ENCODE assay signal across 10 cellular contexts in genomic region chr2:47172156-47172921, GRCh38. TPM values are rescaled to one million over a fixed set of nuclear protein-coding genes. Genes with fewer than 3 reads are reported as not detected.
DNase-seq lines count a peak whose midpoint lies in the region; ATAC-seq, FAIRE-seq and TF ChIP-seq lines count a peak whose summit lies in the region.
"Had no signal": no experiment of that assay in that cellular context is flagged by ENCODE, and none has a peak within 500 bp of the region (broad histone marks: within the 10 kb centered on the region; RNA-seq: fewer than 3 reads in every experiment).

No MANE protein-coding gene starts in this region.

- peaks cover 0 to 7% of the 10 kb centered on the region in 2 experiments; a peak in 2 of 4 replicates for H3K79me1 ChIP-seq in IMR-90 (ENCODE audit: low read depth in 1 of 2, low read length in 2 of 2)

- H4K8ac ChIP-seq in IMR-90 (ENCODE audit: low read depth in 2 of 2, low read length in 2 of 2): no peak overlapping the region

- H3K36me3 ChIP-seq in IMR-90 (ENCODE audit: control insufficient read depth, insufficient read depth, low read length): peaks cover 22% of the 10 kb centered on the region

- no peaks in the 10 kb centered on the region for H3K27me3 ChIP-seq in IMR-90 (ENCODE audit: control insufficient read depth, insufficient read depth, low read length)

- H3K9me3 ChIP-seq in IMR-90 (ENCODE audit: control insufficient read depth, insufficient read depth, low read length): no peaks in the 10 kb centered on the region

- TF ChIP-seq CTCF in IMR-90 (conservative IDR thresholded peaks at IDR 0.05; ENCODE audit: low read depth, low read length): no peak
- no peak for TF ChIP-seq CTCF in MCF 10A (IDR thresholded peaks at IDR 0.05; ENCODE audit: unreplicated experiment)
- TF ChIP-seq CTCF in natural killer cell (IDR thresholded peaks at IDR 0.05): no peak
- TF ChIP-seq CTCF in D721Med (IDR thresholded peaks at IDR 0.05; ENCODE audit: insufficient read depth, missing control alignments): no peak

- CTCF ChIA-PET in IMR-90 (lab: Yijun Ruan, JAX) (interaction anchor here (0.7 to 2.4 kb wide), 4 partner anchors 11 to 189 kb away, joined by 3 to 10 read pairs (median 3); no protein-coding TSS in a partner anchor), MCF 10A (lab: Yijun Ruan, JAX) (interaction anchor here (0.6 to 1.9 kb wide), 4 partner anchors 9 to 128 kb away, joined by 3 to 8 read pairs (median 4); no protein-coding TSS in a partner anchor)

- WGBS in IMR-90 (ENCODE audit: extremely low coverage in 2 of 2, insufficient read length in 1 of 2), 2 experiments: no CpG with 5 or more reads among the region's 9 CpGs

- no peak overlapping the region for H2AFZ ChIP-seq in IMR-90 (replicated peaks; ENCODE audit: low read length, poor library complexity)

- H3K4ac ChIP-seq in IMR-90 (ENCODE audit: low read depth, low read length): no peak overlapping the region

- peaks cover 87% of the 10 kb centered on the region for H4K20me1 ChIP-seq in IMR-90 (ENCODE audit: insufficient read depth, low read length)

- ATAC-seq in IMR-90 (ENCODE audit: low read depth) (no peak), natural killer cell (no peak), HG03469 (IDR thresholded peaks at IDR 0.05; ENCODE audit: unreplicated experiment) (no peak)

- H3K4me2 ChIP-seq in IMR-90 (ENCODE audit: low read depth, low read length): peak overlapping the region; percentile 97

- H3K9me3 Mint-ChIP-seq in MCF 10A (ENCODE audit: unreplicated experiment) (no peaks in the 10 kb centered on the region), natural killer cell (no peaks in the 10 kb centered on the region)

- no peak overlapping the region for H2BK120ac ChIP-seq in IMR-90 (ENCODE audit: low read depth, low read length)

- no peak overlapping the region for H4K91ac ChIP-seq in IMR-90 (ENCODE audit: insufficient read depth, low read depth, low read length)

- POLR2A ChIA-PET in IMR-90 (lab: Charles Lee; ENCODE audit: unreplicated experiment): interaction anchor here (0.6 to 1.6 kb wide), 13 partner anchors 9 to 359 kb away, joined by 3 to 9 read pairs (median 3); no protein-coding TSS in a partner anchor
- POLR2A ChIA-PET in MCF 10A (lab: Yijun Ruan, JAX): interaction anchor here (0.5 to 2.2 kb wide), 13 partner anchors 8 to 539 kb away, joined by 3 to 7 read pairs (median 5); no protein-coding TSS in a partner anchor

- no peak overlapping the region for H4K5ac ChIP-seq in IMR-90 (ENCODE audit: low read depth, low read length)

- H3K4me1 Mint-ChIP-seq in MCF 10A (ENCODE audit: insufficient read depth, unreplicated experiment) (peaks cover 27% of the 10 kb centered on the region), natural killer cell (peaks cover 73 to 77% of the 10 kb centered on the region in 2 donors)

- no peak for FAIRE-seq in D721Med (lab: Jason Lieb, UNC)

- peak; percentile 58 for DNase-seq in CD1c-positive myeloid dendritic cell (ENCODE audit: extremely low spot score)
- DNase-seq in IMR-90: no peak
- no peak for DNase-seq in MCF 10A (ENCODE audit: unreplicated experiment)
- no peak for DNase-seq in natural killer cell
- DNase-seq in middle frontal gyrus (ENCODE audit: extremely low spot score, low spot score): no peak
- DNase-seq in D721Med (ENCODE audit: insufficient read length, low spot score): no peak
- no peak for DNase-seq in NCI-H1694 treated with DMSO at 0.1 percent for 48 hours (lab: John Stamatoyannopoulos, UW)
- DNase-seq: NCI-H2171, retina had no signal

- in situ Hi-C loops in IMR-90 (cut with MboI; ENCODE audit: low sequenced_read_pairs): no loop called here

- no peaks in the 10 kb centered on the region; the same call in 1 of the 2 replicates for H3K9me1 ChIP-seq in IMR-90 (ENCODE audit: insufficient read depth, low read length)

- H3K14ac ChIP-seq in IMR-90 (replicated peaks; ENCODE audit: low read depth, low read length): peak overlapping the region; percentile 64; the same call in 1 of the 2 replicates

- peaks cover 10% of the 10 kb centered on the region for H3K4me1 ChIP-seq in IMR-90 (ENCODE audit: control insufficient read depth, insufficient read depth, low read length)

- H2AK9ac ChIP-seq in IMR-90 (replicated peaks; ENCODE audit: low read depth, low read length, poor library complexity): no peak overlapping the region

- H3K56ac ChIP-seq in IMR-90 (ENCODE audit: extremely low read depth, insufficient read depth, low read length): no peak overlapping the region

- peaks cover 60% of the 10 kb centered on the region for H3K36me3 Mint-ChIP-seq in MCF 10A (ENCODE audit: insufficient read depth, unreplicated experiment)
- H3K36me3 Mint-ChIP-seq in natural killer cell: no peaks in the 10 kb centered on the region

- TF ChIP-seq POLR2A in IMR-90 (IDR thresholded peaks at IDR 0.05; ENCODE audit: low read depth, low read length): peak; percentile 1; the same call in 1 of the 2 replicates

- no peak overlapping the region for H2BK20ac ChIP-seq in IMR-90 (ENCODE audit: low read depth, low read length)

- no TSS peak for BruUV-seq in IMR-90 (replicated peaks; lab: Mats Ljungman, UMichigan)
- no TSS peak for BruUV-seq in MCF 10A (replicated peaks; lab: Mats Ljungman, UMichigan)

- peak overlapping the region; percentile 100 for H3K4me3 Mint-ChIP-seq in MCF 10A (ENCODE audit: unreplicated experiment)
- peak overlapping the region; percentile 61 for H3K4me3 Mint-ChIP-seq in natural killer cell

- H3K9ac ChIP-seq in IMR-90 (ENCODE audit: low read depth, low read length): peak overlapping the region; percentile 36; the same call in 1 of the 2 replicates

- no peak overlapping the region for H2BK15ac ChIP-seq in IMR-90 (ENCODE audit: low read depth, low read length)

- peak overlapping the region; percentile 89 for H3K4me3 ChIP-seq in IMR-90 (ENCODE audit: insufficient read depth, low read depth, low read length)

- no peaks in the 10 kb centered on the region for H3K27me3 Mint-ChIP-seq in MCF 10A (ENCODE audit: insufficient read depth, unreplicated experiment)
- H3K27me3 Mint-ChIP-seq in natural killer cell (ENCODE audit: low read depth in 2 of 2): no peaks in the 10 kb centered on the region

- TF ChIP-seq RAD21 in IMR-90 (IDR thresholded peaks at IDR 0.05; ENCODE audit: low read length): no peak

- peak overlapping the region; percentile 59 for H3K27ac Mint-ChIP-seq in MCF 10A (ENCODE audit: low read depth, unreplicated experiment)
- H3K27ac Mint-ChIP-seq in natural killer cell: peak overlapping the region; percentile 97 to 100

- intact Hi-C loops in IMR-90 (cut with micrococcal nuclease): loop anchor here (5.0 kb wide), 1 partner anchor 155 kb away; no protein-coding TSS in a partner anchor
- intact Hi-C loops in MCF 10A (cut with micrococcal nuclease): no loop called here
- intact Hi-C loops in natural killer cell (cut with micrococcal nuclease): no loop called here

- peak overlapping the region; percentile 4 for H2BK5ac ChIP-seq in IMR-90 (ENCODE audit: low read depth, low read length, poor library complexity, severe bottlenecking)

- dilution Hi-C loops in IMR-90 (cut with HindIII; ENCODE audit: low sequenced_read_pairs, unreplicated experiment): no loop called here

- no peak overlapping the region for H3K18ac ChIP-seq in IMR-90 (ENCODE audit: low read depth, low read length)

- H3K27ac ChIP-seq in IMR-90 (ENCODE audit: insufficient read depth, low read length): no peak overlapping the region

- H3K23ac ChIP-seq in IMR-90 (ENCODE audit: low read depth, low read length): no peak overlapping the region

- H2AK5ac ChIP-seq in IMR-90 (ENCODE audit: low read depth, low read length): 0 out of 2 replicates have a peak overlapping the region, but pooled peaks have one; percentile 9

TF ChIP-seq in IMR-90, 13 proteins besides CTCF, POLR2A, EP300 and RAD21 (continues in another document):
- TF ChIP-seq, protein P1, sequence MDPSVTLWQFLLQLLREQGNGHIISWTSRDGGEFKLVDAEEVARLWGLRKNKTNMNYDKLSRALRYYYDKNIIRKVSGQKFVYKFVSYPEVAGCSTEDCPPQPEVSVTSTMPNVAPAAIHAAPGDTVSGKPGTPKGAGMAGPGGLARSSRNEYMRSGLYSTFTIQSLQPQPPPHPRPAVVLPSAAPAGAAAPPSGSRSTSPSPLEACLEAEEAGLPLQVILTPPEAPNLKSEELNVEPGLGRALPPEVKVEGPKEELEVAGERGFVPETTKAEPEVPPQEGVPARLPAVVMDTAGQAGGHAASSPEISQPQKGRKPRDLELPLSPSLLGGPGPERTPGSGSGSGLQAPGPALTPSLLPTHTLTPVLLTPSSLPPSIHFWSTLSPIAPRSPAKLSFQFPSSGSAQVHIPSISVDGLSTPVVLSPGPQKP (IDR thresholded peaks at IDR 0.05; ENCODE audit: borderline replicate concordance, low read depth, low read length): no peak
- TF ChIP-seq MXI1 (IDR thresholded peaks at IDR 0.05; ENCODE audit: borderline replicate concordance, low read depth, low read length) (no peak), FOS (IDR thresholded peaks at IDR 0.05; ENCODE audit: low read depth, low read length) (no peak), RFX5 (IDR thresholded peaks at IDR 0.05; ENCODE audit: low read depth, low read length) (no peak), NFE2L2 (IDR thresholded peaks at IDR 0.05; ENCODE audit: low read depth, low read length) (no peak), MAFK (IDR thresholded peaks at IDR 0.05; ENCODE audit: low read depth, low read length) (no peak), SMC3 (IDR thresholded peaks at IDR 0.05; ENCODE audit: low read depth, low read length) (no peak), CEBPB (IDR thresholded peaks at IDR 0.05; ENCODE audit: low read depth, low read length) (no peak), MAZ (IDR thresholded peaks at IDR 0.05; ENCODE audit: borderline replicate concordance, low read depth, low read length) (no peak; the same call in 1 of the 2 replicates), CHD1 (IDR thresholded peaks at IDR 0.05; ENCODE audit: low read depth, low read length) (no peak), BHLHE40 (IDR thresholded peaks at IDR 0.05; ENCODE audit: low read depth, low read length) (no peak), RCOR1 (IDR thresholded peaks at IDR 0.05; ENCODE audit: insufficient replicate concordance, low read length) (no peak)

RNA-seq across cellular contexts. Expression of gene CALM2, which starts 4.0 kb away (rescaled TPM):
- total RNA-seq in IMR-90 (2012; rRNA removed): 290 and 1,344 TPM in 2 replicates
- 774 and 970 TPM in 2 replicates for polyA plus RNA-seq in IMR-90 (2012; rRNA removed)
- 56.0 and 99.9 TPM in 2 replicates for polyA plus RNA-seq in IMR-90 (2012; cell fraction: cytosol; rRNA removed)
- 20.2 and 214 TPM in 2 replicates for polyA plus RNA-seq in IMR-90 (2012; cell fraction: nucleus; rRNA removed; ENCODE audit: low replicate concordance)
- 486 and 604 TPM in 2 replicates for total RNA-seq in MCF 10A (2022)
- total RNA-seq in natural killer cell: 100 to 1,000 TPM; 191 to 216 (median 192) TPM

RNA-seq across cellular contexts. Expression of gene STPG4, which starts 17.2 kb away (rescaled TPM):
- 0.18 and 0.28 TPM in 2 replicates for total RNA-seq in IMR-90 (2012; rRNA removed)
- 0.06 and 0.12 TPM in 2 replicates for polyA plus RNA-seq in IMR-90 (2012; rRNA removed)
- not detected in 2 replicates for polyA plus RNA-seq in IMR-90 (2012; cell fraction: cytosol; rRNA removed)
- 0.18 and 0.49 TPM in 2 replicates for polyA plus RNA-seq in IMR-90 (2012; cell fraction: nucleus; rRNA removed; ENCODE audit: low replicate concordance)
- 0.83 TPM in 1 of 2 replicates, not detected in the other for total RNA-seq in MCF 10A (2022)
- under 1 TPM in 2 of 3 donors, not detected in 1; 0.21 to 0.65 TPM for total RNA-seq in natural killer cell
